Comparison of ENCODE assay signal across 13 cellular contexts in genomic region chr16:89855986-89856385, GRCh38. TPM values are rescaled to one million over a fixed set of nuclear protein-coding genes. Genes with fewer than 3 reads are reported as not detected.
A peak's percentile ranks its signal among the peaks of the same experiment; 100 is the strongest.
DNase-seq lines count a peak whose midpoint lies in the region; ATAC-seq and TF ChIP-seq lines count a peak whose summit lies in the region.
"Had no signal": no experiment of that assay in that cellular context is flagged by ENCODE, and none has a peak within 500 bp of the region (broad histone marks: within the 10 kb centered on the region; RNA-seq: fewer than 3 reads in every experiment).

No MANE protein-coding gene starts in this region.

- no peak for ATAC-seq in Right ventricle myocardium inferior
- no peak for ATAC-seq in left cardiac atrium
- ATAC-seq in HG02623 (IDR thresholded peaks at IDR 0.05; ENCODE audit: unreplicated experiment), result no peak
- ATAC-seq: HCT116 had no signal

- intact Hi-C loops in Right ventricle myocardium inferior (cut with DNase I), result no loop called here
- intact Hi-C loops in left cardiac atrium (cut with DNase I), result no loop called here
- intact Hi-C loops in OCI-LY7 (cut with micrococcal nuclease; ENCODE audit: unreplicated experiment), result no loop called here

- H2BK120ac ChIP-seq in neuronal stem cell (ENCODE audit: low read depth, low read length), result no peak overlapping the region

- H2BK12ac ChIP-seq in neuronal stem cell (ENCODE audit: low read length), result no peak overlapping the region

- H3K4me1 ChIP-seq in OCI-LY7 (ENCODE audit: insufficient read depth, low read length, poor library complexity, severe bottlenecking), result peaks cover 26% of the 10 kb centered on the region
- H3K4me1 ChIP-seq in neuronal stem cell (ENCODE audit: control insufficient read depth in 2 of 2, insufficient read depth in 1 of 2, low read depth in 1 of 2, low read length in 2 of 2), result no peaks in the 10 kb centered on the region
- peaks cover 6% of the 10 kb centered on the region for H3K4me1 ChIP-seq in CD8-positive, alpha-beta memory T cell (ENCODE audit: insufficient read depth, low read length)

- H2AK5ac ChIP-seq in neuronal stem cell (ENCODE audit: low read depth, low read length), result no peak overlapping the region

- H3K27ac ChIP-seq in OCI-LY7 (ENCODE audit: low read depth, low read length, poor library complexity, severe bottlenecking) (no peak overlapping the region), neuronal stem cell (replicated peaks; ENCODE audit: low read length) (no peak overlapping the region)
- H3K27ac ChIP-seq in CD8-positive, alpha-beta memory T cell (ENCODE audit: low read depth, low read length), result no peak overlapping the region

- no peak overlapping the region for H3K14ac ChIP-seq in neuronal stem cell (ENCODE audit: low read length)

- no CpG with 5 or more reads among the region's 22 CpGs for WGBS in neuronal stem cell (ENCODE audit: extremely low coverage in 2 of 2, insufficient read length in 2 of 2, insufficient replicate concordance in 1 of 2), 2 donors

- H4K8ac ChIP-seq in neuronal stem cell (ENCODE audit: low read depth, low read length), result no peak overlapping the region

- H3K27me3 ChIP-seq in H7 (ENCODE audit: control insufficient read depth, insufficient read depth, low read length) (no peaks in the 10 kb centered on the region), neuronal stem cell (ENCODE audit: control insufficient read depth in 3 of 3, insufficient read depth in 3 of 3, low read depth in 1 of 3, low read length in 3 of 3) (no peaks in the 10 kb centered on the region)
- no peaks in the 10 kb centered on the region for H3K27me3 ChIP-seq in CD8-positive, alpha-beta memory T cell (ENCODE audit: insufficient read depth, low read length, poor library complexity, severe bottlenecking)

- no peak overlapping the region for H3K4me3 ChIP-seq in H7 (ENCODE audit: insufficient read depth, low read depth, low read length)
- no peak overlapping the region for H3K4me3 ChIP-seq in OCI-LY7 (ENCODE audit: low read depth, low read length, poor library complexity, severe bottlenecking)
- H3K4me3 ChIP-seq in neuronal stem cell (ENCODE audit: low read length in 2 of 2), result no peak overlapping the region
- no peak overlapping the region for H3K4me3 ChIP-seq in CD8-positive, alpha-beta memory T cell (ENCODE audit: low read length)

- no peaks in the 10 kb centered on the region for H3K9me2 ChIP-seq in OCI-LY7 (ENCODE audit: insufficient read depth, low read length)

- no peaks in the 10 kb centered on the region for H3K36me3 ChIP-seq in H7 (replicated peaks; ENCODE audit: control insufficient read depth, insufficient read depth, low read length)
- no peaks in the 10 kb centered on the region for H3K36me3 ChIP-seq in OCI-LY7 (ENCODE audit: insufficient read depth, low read length)
- peaks cover 6 to 50% of the 10 kb centered on the region in 2 donors for H3K36me3 ChIP-seq in neuronal stem cell (replicated peaks in 1 of 2; ENCODE audit: control insufficient read depth in 2 of 2, insufficient read depth in 2 of 2, low read length in 2 of 2)
- no peaks in the 10 kb centered on the region for H3K36me3 ChIP-seq in CD8-positive, alpha-beta memory T cell (ENCODE audit: insufficient read depth, low read length)

- H3K27me3 Mint-ChIP-seq in CD8-positive, alpha-beta memory T cell, result peaks cover 0 to 3% of the 10 kb centered on the region in 2 donors
- H3K27me3 Mint-ChIP-seq: B cell had no signal

- H2BK15ac ChIP-seq in neuronal stem cell (ENCODE audit: low read length), result no peak overlapping the region

- no peak overlapping the region for H3K4ac ChIP-seq in neuronal stem cell (ENCODE audit: low read length)

- no peaks in the 10 kb centered on the region for H3K79me1 ChIP-seq in neuronal stem cell (ENCODE audit: low read depth, low read length)

- H3K18ac ChIP-seq in neuronal stem cell (ENCODE audit: low read length), result no peak overlapping the region

- CTCF ChIA-PET in OCI-LY7 (lab: Charles Lee; ENCODE audit: unreplicated experiment), result interaction anchor here (0.6 kb wide), 1 partner anchor 18 kb away, joined by 3 read pairs; no protein-coding TSS in a partner anchor
- CTCF ChIA-PET in CD8-positive, alpha-beta memory T cell (lab: Charles Lee), result interaction anchor here (9.9 kb wide), 1 partner anchor 157 kb away, joined by 111 read pairs; the partner anchor contains the start of gene SPATA2L

- H2AFZ ChIP-seq in OCI-LY7 (ENCODE audit: low read length), result no peak overlapping the region
- no peak overlapping the region for H2AFZ ChIP-seq in neuronal stem cell (ENCODE audit: low read length)

- H3K4me2 ChIP-seq in OCI-LY7 (ENCODE audit: low read length), result peak overlapping the region; percentile 39; the same call in 1 of the 2 replicates
- H3K4me2 ChIP-seq in neuronal stem cell (ENCODE audit: insufficient read depth, low read length, poor library complexity, severe bottlenecking), result peak overlapping the region; percentile 11

- no peak overlapping the region for H2BK5ac ChIP-seq in neuronal stem cell (ENCODE audit: low read length)

- H3K36me3 Mint-ChIP-seq in CD8-positive, alpha-beta memory T cell, result no peaks in the 10 kb centered on the region
- H3K36me3 Mint-ChIP-seq: CD14-positive monocyte had no signal

- BruUV-seq in OCI-LY7 (replicated peaks; lab: Mats Ljungman, UMichigan), result no TSS peak

- H3K9me3 Mint-ChIP-seq in CD8-positive, alpha-beta memory T cell, result no peaks in the 10 kb centered on the region

- H3K4me3 Mint-ChIP-seq in CD8-positive, alpha-beta memory T cell, result no peak overlapping the region
- H3K4me3 Mint-ChIP-seq: B cell had no signal

- H4K91ac ChIP-seq in neuronal stem cell (ENCODE audit: low read depth, low read length, poor library complexity), result no peak overlapping the region

- peaks cover 2 to 4% (median 4%) of the 10 kb centered on the region in 3 donors for H3K4me1 Mint-ChIP-seq in CD8-positive, alpha-beta memory T cell

- H3K23ac ChIP-seq in neuronal stem cell (ENCODE audit: low read depth, low read length, poor library complexity), result no peak overlapping the region

- POLR2A ChIA-PET in OCI-LY7 (lab: Charles Lee), result no interaction called here
- POLR2A ChIA-PET in CD8-positive, alpha-beta memory T cell (lab: Charles Lee), result no interaction called here

- H3K9me3 ChIP-seq in OCI-LY7 (ENCODE audit: low read length) (no peaks in the 10 kb centered on the region), neuronal stem cell (replicated peaks in 1 of 2; ENCODE audit: control insufficient read depth in 2 of 2, insufficient read depth in 1 of 2, low read depth in 1 of 2, low read length in 2 of 2) (no peaks in the 10 kb centered on the region)
- H3K9me3 ChIP-seq in CD8-positive, alpha-beta memory T cell (ENCODE audit: low read length), result no peaks in the 10 kb centered on the region

- no peak overlapping the region for H3K9ac ChIP-seq in neuronal stem cell (ENCODE audit: low read depth, low read length, poor library complexity)

- peak; percentile 26 for DNase-seq in Right ventricle myocardium inferior (ENCODE audit: missing footprints)
- DNase-seq in left cardiac atrium, result no peak
- peak; percentile 55 for DNase-seq in H7
- DNase-seq in OCI-LY7 (ENCODE audit: low spot score), result no peak
- DNase-seq in neuronal stem cell (ENCODE audit: low spot score), result no peak
- no peak for DNase-seq in CD8-positive, alpha-beta memory T cell
- no peak for DNase-seq in SW 1271 (lab: John Stamatoyannopoulos, UW)
- DNase-seq: DMS53, GF-D8 had no signal

- H3K79me2 ChIP-seq in OCI-LY7 (ENCODE audit: insufficient read depth, low read depth, low read length), result no peaks in the 10 kb centered on the region

- no peak for TF ChIP-seq CTCF in OCI-LY7 (conservative IDR thresholded peaks at IDR 0.05; ENCODE audit: low read length)

- H3K27ac Mint-ChIP-seq in CD8-positive, alpha-beta memory T cell, result no peak overlapping the region
- H3K27ac Mint-ChIP-seq: B cell, CD14-positive monocyte had no signal

- no peaks in the 10 kb centered on the region for H4K20me1 ChIP-seq in OCI-LY7 (ENCODE audit: insufficient read depth, low read length)

RNA-seq across cellular contexts. Expression of gene TCF25, which starts 17.4 kb away (rescaled TPM):
- total RNA-seq in Right ventricle myocardium inferior, result 82.2 TPM
- 100 to 1,000 TPM in 1 of 2 donors, 10 to 100 TPM in 1; 85.7 to 131 TPM for total RNA-seq in left cardiac atrium
- total RNA-seq in H7 (2014; rRNA removed; shearing (Covaris generic)), result 70.5 and 71.8 TPM in 2 replicates
- 120 and 141 TPM in 2 replicates for total RNA-seq in OCI-LY7 (2014; rRNA removed; shearing (Covaris generic))
- 255 and 263 TPM in 2 replicates for total RNA-seq in OCI-LY7 (2022)
- polyA plus RNA-seq in neuronal stem cell (2013, experiment 1 of 2), result 136 TPM
- 136 TPM for polyA plus RNA-seq in neuronal stem cell (2013, experiment 2 of 2)
- 100 to 1,000 TPM; 154 to 155 TPM for total RNA-seq in CD8-positive, alpha-beta memory T cell
- 121 TPM for polyA plus RNA-seq in CD8-positive, alpha-beta memory T cell

RNA-seq across cellular contexts. Expression of gene SPIRE2, which starts 27.7 kb away (rescaled TPM):
- total RNA-seq in Right ventricle myocardium inferior, result 0.54 TPM
- total RNA-seq in left cardiac atrium, result 1 to 10 TPM; 1.2 to 2.0 TPM
- total RNA-seq in H7 (2014; rRNA removed; shearing (Covaris generic)), result 8.2 and 9.6 TPM in 2 replicates
- total RNA-seq in OCI-LY7 (2014; rRNA removed; shearing (Covaris generic)), result 7.1 and 9.4 TPM in 2 replicates
- total RNA-seq in OCI-LY7 (2022), result 43.8 and 48.5 TPM in 2 replicates
- 7.0 TPM for polyA plus RNA-seq in neuronal stem cell (2013, experiment 1 of 2)
- 7.0 TPM for polyA plus RNA-seq in neuronal stem cell (2013, experiment 2 of 2)
- total RNA-seq in CD8-positive, alpha-beta memory T cell, result 1 to 10 TPM in 1 of 2 experiments, under 1 TPM in 1; 0.37 to 1.4 TPM
- 0.18 TPM for polyA plus RNA-seq in CD8-positive, alpha-beta memory T cell

RNA-seq across cellular contexts. Expression of gene FANCA, which starts 39.5 kb away (rescaled TPM):
- 2.8 TPM for total RNA-seq in Right ventricle myocardium inferior
- total RNA-seq in left cardiac atrium, result 1 to 10 TPM; 3.6 to 4.4 TPM
- total RNA-seq in H7 (2014; rRNA removed; shearing (Covaris generic)), result 51.9 and 52.0 TPM in 2 replicates
- 390 and 478 TPM in 2 replicates for total RNA-seq in OCI-LY7 (2014; rRNA removed; shearing (Covaris generic))
- 643 and 721 TPM in 2 replicates for total RNA-seq in OCI-LY7 (2022)
- 18.4 TPM for polyA plus RNA-seq in neuronal stem cell (2013, experiment 1 of 2)
- 21.0 TPM for polyA plus RNA-seq in neuronal stem cell (2013, experiment 2 of 2)
- 10 to 100 TPM; 88.0 to 94.0 TPM for total RNA-seq in CD8-positive, alpha-beta memory T cell
- 10.8 TPM for polyA plus RNA-seq in CD8-positive, alpha-beta memory T cell

Comparison
In these comparisons a context has a peak if more than half of its experiments do, and no peak if none do; other contexts are left out.
1. DNase-seq: peak in Right ventricle myocardium inferior (single experiment) and H7 (single experiment); none in left cardiac atrium (single experiment), OCI-LY7 (single experiment), neuronal stem cell (single experiment), CD8-positive, alpha-beta memory T cell (0 of 5) and SW 1271 (0 of 2).